Comparison of ENCODE assay signal across 24 cellular contexts in the genomic region with DNA sequence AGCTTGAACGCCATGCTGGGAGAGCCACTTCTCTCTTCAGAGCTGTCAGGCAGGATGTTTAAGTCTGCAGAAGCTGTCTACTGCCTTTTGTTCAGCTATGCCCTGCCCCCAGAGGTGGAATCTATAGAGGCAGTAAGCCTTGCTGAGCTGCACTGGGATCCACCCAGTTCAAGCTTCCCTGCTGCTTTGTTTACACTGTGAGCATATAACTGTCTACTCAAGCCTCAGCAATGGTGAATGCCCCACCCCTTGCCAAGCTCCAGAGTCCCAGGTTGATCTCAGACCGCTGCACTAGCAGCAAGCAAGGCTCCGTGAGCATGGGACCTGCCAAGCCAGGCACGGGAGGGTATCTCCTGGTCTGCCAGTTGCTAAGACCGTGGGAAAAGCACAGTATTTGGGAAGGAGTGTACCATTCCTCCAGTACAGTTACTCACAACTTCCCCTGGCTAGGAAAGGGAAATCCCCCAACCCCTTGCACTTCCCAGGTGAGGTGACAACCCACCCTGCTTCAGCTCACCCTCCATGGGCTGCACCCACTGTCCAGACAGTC. TPM values are rescaled to one million over a fixed set of nuclear protein-coding genes. Genes with fewer than 3 reads are reported as not detected.
A peak's percentile ranks its signal among the peaks of the same experiment; 100 is the strongest.
DNase-seq lines count a peak whose midpoint lies in the region; ATAC-seq and TF ChIP-seq lines count a peak whose summit lies in the region.
"Had no signal": no experiment of that assay in that cellular context is flagged by ENCODE, and none has a peak within 500 bp of the region (broad histone marks: within the 10 kb centered on the region; RNA-seq: fewer than 3 reads in every experiment).

No MANE protein-coding gene starts in this region.

- H3K4me1 ChIP-seq in PC-9 (replicated peaks; ENCODE audit: insufficient read depth) (no peaks in the 10 kb centered on the region), hepatocyte (ENCODE audit: insufficient read depth) (no peaks in the 10 kb centered on the region)
- H3K4me1 ChIP-seq: left ventricle myocardium inferior had no signal

- in situ Hi-C loops in Caki2 (cut with HindIII; ENCODE audit: low pct_unique_long_range_greater_than_20kb, low sequenced_read_pairs), result no loop called here
- in situ Hi-C loops in ACHN (cut with HindIII; ENCODE audit: low pct_ligation_motif_present, low pct_unique_long_range_greater_than_20kb, low sequenced_read_pairs), result no loop called here

- H3K79me2 ChIP-seq in PC-9 (ENCODE audit: low read depth) (no peaks in the 10 kb centered on the region), hepatocyte (no peaks in the 10 kb centered on the region)

- 95% methylated on average over 5 of the region's 5 CpGs for WGBS in hepatocyte (ENCODE audit: low lambda C conversion rate, missing lambda C conversion rate)

- H3K9me3 Mint-ChIP-seq in activated CD4-positive, alpha-beta T cell treated with anti-CD3 and anti-CD28 coated beads, Interleukin-2, amount 10 ng/mL, durations not matched to agents 7 days and 5 days, result no peaks in the 10 kb centered on the region
- H3K9me3 Mint-ChIP-seq: CD4-positive, alpha-beta T cell; H9; stimulated activated naive CD8-positive, alpha-beta T cell treated with anti-CD3 and anti-CD28 coated beads, Interleukin-15, Interleukin-2, amounts not matched to agents 100 ng/mL and 50 ng/mL, for 24 hours had no signal

- H3F3A ChIP-seq in PC-9 (ENCODE audit: insufficient read depth, low read depth), result no peaks in the 10 kb centered on the region

- no peak overlapping the region for H3K4me2 ChIP-seq in PC-9
- H3K4me2 ChIP-seq in hepatocyte, result no peak overlapping the region

- ATAC-seq in GM18498 (IDR thresholded peaks at IDR 0.05; ENCODE audit: unreplicated experiment), result no peak
- ATAC-seq in GM21825 (IDR thresholded peaks at IDR 0.05; ENCODE audit: unreplicated experiment), result no peak

- H2AFZ ChIP-seq in PC-9 (no peak overlapping the region), hepatocyte (no peak overlapping the region)

- H3K9me3 ChIP-seq in PC-9 (ENCODE audit: insufficient read depth, low read depth) (no peaks in the 10 kb centered on the region), hepatocyte (ENCODE audit: low read depth) (no peaks in the 10 kb centered on the region)

- H4K20me1 ChIP-seq in PC-9 (ENCODE audit: insufficient read depth) (no peaks in the 10 kb centered on the region), hepatocyte (ENCODE audit: insufficient read depth, poor library complexity, severe bottlenecking) (no peaks in the 10 kb centered on the region)

- CTCF ChIA-PET in PC-9 (lab: Charles Lee), result no interaction called here
- CTCF ChIA-PET in activated CD4-positive, alpha-beta T cell treated with anti-CD3 and anti-CD28 coated beads, Interleukin-2, amount 10 ng/mL, durations not matched to agents 7 days and 5 days (lab: Charles Lee), result no interaction called here

- H3K27me3 Mint-ChIP-seq in activated CD4-positive, alpha-beta T cell treated with anti-CD3 and anti-CD28 coated beads, Interleukin-2, amount 10 ng/mL, durations not matched to agents 7 days and 5 days, result peaks cover 6% of the 10 kb centered on the region

- no peak overlapping the region for H3K4me3 ChIP-seq in PC-9
- no peak overlapping the region for H3K4me3 ChIP-seq in hepatocyte
- H3K4me3 ChIP-seq: left ventricle myocardium inferior had no signal

- no peaks in the 10 kb centered on the region for H3K27me3 ChIP-seq in PC-9 (ENCODE audit: insufficient read depth, low read depth)
- H3K27me3 ChIP-seq in hepatocyte, result no peaks in the 10 kb centered on the region

- no TSS peak for BruUV-seq in PC-9 (replicated peaks; lab: Mats Ljungman, UMichigan)

- no peak overlapping the region for H3K27ac Mint-ChIP-seq in activated CD4-positive, alpha-beta T cell treated with anti-CD3 and anti-CD28 coated beads, Interleukin-2, amount 10 ng/mL, durations not matched to agents 7 days and 5 days
- H3K27ac Mint-ChIP-seq: activated naive CD8-positive, alpha-beta T cell; activated T-cell treated with anti-CD3 and anti-CD28 coated beads, Interleukin-2, amount 50 U/mL, for 72 hours; CD4-positive, alpha-beta T cell; H9; stimulated activated naive CD8-positive, alpha-beta T cell treated with anti-CD3 and anti-CD28 coated beads, Interleukin-15, Interleukin-2, amounts not matched to agents 100 ng/mL and 50 ng/mL, for 24 hours had no signal

- H3K9me2 ChIP-seq in PC-9 (ENCODE audit: insufficient read depth) (no peaks in the 10 kb centered on the region; the same call in 1 of the 2 replicates), hepatocyte (replicated peaks; ENCODE audit: insufficient read depth) (no peaks in the 10 kb centered on the region)

- no peaks in the 10 kb centered on the region for H3K4me1 Mint-ChIP-seq in activated CD4-positive, alpha-beta T cell treated with anti-CD3 and anti-CD28 coated beads, Interleukin-2, amount 10 ng/mL, durations not matched to agents 7 days and 5 days
- H3K4me1 Mint-ChIP-seq: neural crest cell had no signal

- intact Hi-C loops in PC-9 (cut with micrococcal nuclease; ENCODE audit: unreplicated experiment), result no loop called here

- H3K27ac ChIP-seq in PC-9, result no peak overlapping the region
- H3K27ac ChIP-seq in hepatocyte, result no peak overlapping the region
- H3K27ac ChIP-seq: left ventricle myocardium inferior had no signal

- POLR2A ChIA-PET in PC-9 (lab: Charles Lee; ENCODE audit: unreplicated experiment), result no interaction called here
- POLR2A ChIA-PET in activated CD4-positive, alpha-beta T cell treated with anti-CD3 and anti-CD28 coated beads, Interleukin-2, amount 10 ng/mL, durations not matched to agents 7 days and 5 days (lab: Charles Lee), result no interaction called here

- H3K36me3 ChIP-seq in PC-9 (ENCODE audit: low read depth) (no peaks in the 10 kb centered on the region), hepatocyte (replicated peaks; ENCODE audit: insufficient read depth, low read depth) (no peaks in the 10 kb centered on the region)
- H3K36me3 ChIP-seq: left ventricle myocardium inferior had no signal

- DNase-seq in Caki2 (ENCODE audit: low read depth) (peak; percentile 12), PC-9 (peak; percentile 27 to 36), hepatocyte (ENCODE audit: low spot score) (peak; percentile 44), ACHN (no peak)
- DNase-seq in activated CD4-positive, alpha-beta T cell treated with anti-CD3 and anti-CD28 coated beads, Interleukin-2, amount 10 ng/mL, durations not matched to agents 7 days and 5 days, result no peak
- DNase-seq: activated CD4-positive, alpha-beta T cell treated with anti-CD3 and anti-CD28 coated beads for 1 hour; activated T-cell treated with anti-CD3 and anti-CD28 coated beads, Interleukin-2, amount 50 U/mL, for 72 hours; CD4-positive, alpha-beta T cell; DND-41; H9; left ventricle myocardium inferior; NCI-H1417 treated with DMSO at 0.1 percent for 48 hours; RPMI8226; stimulated activated CD4-positive, alpha-beta T cell treated with anti-CD3 and anti-CD28 coated beads, Interleukin-4, amount 100 ng/mL, for 1 hour; T1000; trophoblast cell had no signal

- TF ChIP-seq CTCF in LNCAP (IDR thresholded peaks at IDR 0.05) (0 out of 2 replicates have a peak, but pooled peaks have one; percentile 9), PC-9 (conservative IDR thresholded peaks at IDR 0.05) (no peak), hepatocyte (IDR thresholded peaks at IDR 0.05; ENCODE audit: poor library complexity) (no peak)

- H3K4me3 Mint-ChIP-seq in activated CD4-positive, alpha-beta T cell treated with anti-CD3 and anti-CD28 coated beads, Interleukin-2, amount 10 ng/mL, durations not matched to agents 7 days and 5 days, result no peak overlapping the region
- H3K4me3 Mint-ChIP-seq: activated naive CD8-positive, alpha-beta T cell; activated T-cell treated with anti-CD3 and anti-CD28 coated beads, Interleukin-2, amount 50 U/mL, for 72 hours; CD4-positive, alpha-beta T cell; H9; neural crest cell; stimulated activated naive CD8-positive, alpha-beta T cell treated with anti-CD3 and anti-CD28 coated beads, Interleukin-15, Interleukin-2, amounts not matched to agents 100 ng/mL and 50 ng/mL, for 24 hours had no signal

- H3K36me3 Mint-ChIP-seq in activated CD4-positive, alpha-beta T cell treated with anti-CD3 and anti-CD28 coated beads, Interleukin-2, amount 10 ng/mL, durations not matched to agents 7 days and 5 days (ENCODE audit: low read depth), result no peaks in the 10 kb centered on the region
- H3K36me3 Mint-ChIP-seq: activated naive CD8-positive, alpha-beta T cell had no signal

RNA-seq across cellular contexts. Expression of gene RGS13, which starts 32.6 kb away (rescaled TPM):
- total RNA-seq in Caki2 (2014; rRNA removed; shearing (Covaris generic); ENCODE audit: low replicate concordance), result not detected in 2 replicates
- total RNA-seq in PC-9 (2021) (not detected in 2 replicates), hepatocyte (3.3 and 4.4 TPM in 2 replicates)
- 1.1 and 2.7 TPM in 2 replicates for polyA plus RNA-seq in hepatocyte
- not detected for total RNA-seq in activated CD4-positive, alpha-beta T cell treated with anti-CD3 and anti-CD28 coated beads, Interleukin-2, amount 10 ng/mL, durations not matched to agents 7 days and 5 days
- total RNA-seq: activated CD8-positive, alpha-beta memory T cell treated with anti-CD3 and anti-CD28 coated beads for 36 hours; activated T-cell treated with anti-CD3 and anti-CD28 coated beads, Interleukin-2, amount 50 U/mL, for 72 hours; H9; neural crest cell; pulmonary artery endothelial cell had no signal

Comparison
In these comparisons a context has a peak if more than half of its experiments do, and no peak if none do; other contexts are left out.
1. DNase-seq: peak in Caki2 (single experiment), PC-9 (2 of 2) and hepatocyte (single experiment); none in ACHN (single experiment) and activated CD4-positive, alpha-beta T cell treated with anti-CD3 and anti-CD28 coated beads, Interleukin-2, amount 10 ng/mL, durations not matched to agents 7 days and 5 days (single experiment).